8 cellular contexts compared by ENCODE assay signal in the genomic region with DNA sequence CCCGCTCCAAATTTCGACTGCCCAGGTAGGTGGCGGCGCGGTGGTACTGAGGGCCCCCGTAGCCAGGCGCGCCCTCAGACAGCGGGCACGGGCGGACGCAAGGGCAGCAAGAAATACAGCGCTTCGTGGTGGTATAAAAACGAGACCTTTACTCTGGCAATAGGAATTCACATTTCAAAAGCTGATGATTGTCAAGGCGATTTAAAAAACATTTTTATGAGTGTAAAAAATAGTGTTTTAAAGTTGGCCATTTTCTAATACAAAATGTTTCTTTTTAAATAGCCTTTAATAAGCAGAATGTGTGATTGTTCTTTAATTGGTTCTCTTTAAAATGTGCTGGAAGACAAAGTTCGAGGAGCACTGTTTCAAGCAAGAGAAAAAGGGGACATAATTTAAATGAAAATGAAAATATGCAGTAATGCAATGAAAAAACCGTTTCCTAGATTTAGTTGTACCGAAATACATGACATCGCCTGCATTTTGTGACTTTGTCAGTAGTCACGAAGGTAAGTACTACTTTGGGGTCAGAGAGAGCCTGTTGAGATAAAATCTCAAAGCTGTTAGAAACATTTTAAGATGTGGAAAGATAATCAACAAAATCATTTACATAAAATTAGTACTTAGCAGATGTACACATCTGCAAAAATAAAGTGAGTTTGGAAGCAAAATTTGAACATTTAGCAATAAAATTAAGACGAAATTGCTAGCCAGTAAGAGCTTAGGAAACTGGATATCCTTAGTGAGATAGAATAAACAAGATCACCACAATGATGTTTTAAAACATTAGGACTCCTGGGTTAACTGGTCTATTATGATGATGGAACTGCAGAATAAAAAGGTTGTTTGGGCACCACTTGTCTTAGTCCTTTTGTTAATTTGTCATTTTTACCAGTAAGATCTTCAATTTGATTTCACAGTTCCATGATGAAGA. TPM values are rescaled to one million over a fixed set of nuclear protein-coding genes. Genes with fewer than 3 reads are reported as not detected.
DNase-seq lines count a peak whose midpoint lies in the region; ATAC-seq and TF ChIP-seq lines count a peak whose summit lies in the region.

No MANE protein-coding gene starts in this region.

- H3K4me1 ChIP-seq in fibroblast of lung (ENCODE audit: control insufficient read depth, extremely low read depth, insufficient read depth, low read length) (peaks cover 3% of the 10 kb centered on the region), prostate gland (replicated peaks) (no peaks in the 10 kb centered on the region)

- no peak for TF ChIP-seq POLR2A in prostate gland (IDR thresholded peaks at IDR 0.05)
- no peak for TF ChIP-seq POLR2A in GM18505 (IDR thresholded peaks at IDR 0.05; ENCODE audit: borderline replicate concordance, extremely low read depth, insufficient read depth, insufficient read length)

- H3K36me3 ChIP-seq in fibroblast of lung (ENCODE audit: control insufficient read depth, insufficient read depth, low read length) (no peaks in the 10 kb centered on the region), prostate gland (no peaks in the 10 kb centered on the region)

- no peaks in the 10 kb centered on the region for H3K9me3 Mint-ChIP-seq in activated T-cell treated with anti-CD3 and anti-CD28 coated beads, Interleukin-2, amount 50 U/mL, for 4 hours

- peaks cover 59% of the 10 kb centered on the region for H3K4me1 Mint-ChIP-seq in activated T-cell treated with anti-CD3 and anti-CD28 coated beads, Interleukin-2, amount 50 U/mL, for 4 hours (ENCODE audit: low read depth)

- peak overlapping the region; percentile 79 for H3K4me2 ChIP-seq in fibroblast of lung (ENCODE audit: extremely low read depth, insufficient read depth, low read length)

- H3K27me3 ChIP-seq in fibroblast of lung (ENCODE audit: control insufficient read depth, insufficient read depth, low read length) (no peaks in the 10 kb centered on the region), prostate gland (replicated peaks; ENCODE audit: insufficient read depth) (no peaks in the 10 kb centered on the region)

- 2% methylated on average over 22 of the region's 22 CpGs for WGBS in prostate gland

- peak overlapping the region; percentile 76 to 83 (median 78) for H3K4me3 ChIP-seq in fibroblast of lung (replicated peaks in 1 of 4; ENCODE audit: control extremely low read depth in 1 of 4, insufficient read depth in 1 of 4, low read depth in 3 of 4, low read length in 4 of 4)
- peak overlapping the region; percentile 61 to 76 for H3K4me3 ChIP-seq in prostate gland

- no peak for DNase-seq in activated T-cell treated with anti-CD3 and anti-CD28 coated beads, Interleukin-2, amount 50 U/mL, for 4 hours
- no peak for DNase-seq in activated T-cell treated with anti-CD3 and anti-CD28 coated beads, Interleukin-2, amount 50 U/mL, for 1 hour
- peak; percentile 17 for DNase-seq in SK-N-DZ (ENCODE audit: low spot score)
- DNase-seq in fibroblast of lung (ENCODE audit: low read depth in 2 of 2) = no peak
- DNase-seq in prostate gland (ENCODE audit: low spot score) = no peak
- no peak for DNase-seq in activated effector memory CD4-positive, alpha-beta T cell treated with Interleukin-2 at 50 U/mL for 16 hours

- H4K20me1 ChIP-seq in fibroblast of lung (ENCODE audit: control insufficient read depth, extremely low read depth, insufficient read depth, low read length) = no peaks in the 10 kb centered on the region

- peaks cover 17% of the 10 kb centered on the region for H3K79me2 ChIP-seq in fibroblast of lung (ENCODE audit: control insufficient read depth, insufficient read depth, low read length)

- no peaks in the 10 kb centered on the region for H3K9me3 ChIP-seq in fibroblast of lung (ENCODE audit: control insufficient read depth, insufficient read depth, low read depth, low read length)
- H3K9me3 ChIP-seq in prostate gland = no peaks in the 10 kb centered on the region

- peak overlapping the region; percentile 54 for H2AFZ ChIP-seq in fibroblast of lung (ENCODE audit: low read length)

- TF ChIP-seq CTCF in fibroblast of lung (conservative IDR thresholded peaks at IDR 0.05 in 1 of 2, IDR thresholded peaks at IDR 0.05 in 1 of 2; ENCODE audit: low read depth in 1 of 2, low read length in 2 of 2) (no peak), prostate gland (IDR thresholded peaks at IDR 0.05) (no peak)

- peak overlapping the region; percentile 99 for H3K4me3 Mint-ChIP-seq in activated T-cell treated with anti-CD3 and anti-CD28 coated beads, Interleukin-2, amount 50 U/mL, for 4 hours

- peaks cover 10% of the 10 kb centered on the region for H3K36me3 Mint-ChIP-seq in activated T-cell treated with anti-CD3 and anti-CD28 coated beads, Interleukin-2, amount 50 U/mL, for 4 hours (ENCODE audit: insufficient read depth)

- H3K9ac ChIP-seq in fibroblast of lung (ENCODE audit: insufficient read depth, low read length) = peak overlapping the region; percentile 97

- ATAC-seq in activated T-cell treated with anti-CD3 and anti-CD28 coated beads, Interleukin-2, amount 50 U/mL, for 4 hours = no peak
- ATAC-seq in GM18511 (IDR thresholded peaks at IDR 0.05; ENCODE audit: unreplicated experiment) = no peak
- ATAC-seq in GM18505 (IDR thresholded peaks at IDR 0.05; ENCODE audit: unreplicated experiment) = no peak

- no peaks in the 10 kb centered on the region for H3K27me3 Mint-ChIP-seq in activated T-cell treated with anti-CD3 and anti-CD28 coated beads, Interleukin-2, amount 50 U/mL, for 4 hours (ENCODE audit: low read depth)

- intact Hi-C loops in prostate gland (cut with DNase I) = no loop called here

- H3K27ac ChIP-seq in fibroblast of lung (ENCODE audit: insufficient read depth, low read length) = peak overlapping the region; percentile 82
- H3K27ac ChIP-seq in prostate gland = peak overlapping the region; percentile 86 to 91

RNA-seq across cellular contexts. Expression of a gene that starts 1.1 kb away (rescaled TPM):
- total RNA-seq in activated T-cell treated with anti-CD3 and anti-CD28 coated beads, Interleukin-2, amount 50 U/mL, for 4 hours = 10 to 100 TPM; 66.4 to 95.3 (median 88.8) TPM
- 68.6 and 96.9 TPM in 2 replicates for polyA plus RNA-seq in SK-N-DZ (2014; cell fraction: cytosol; rRNA removed)
- polyA plus RNA-seq in SK-N-DZ (2014; cell fraction: nucleus; rRNA removed) = 41.0 and 48.5 TPM in 2 replicates
- total RNA-seq in fibroblast of lung = 53.4 and 55.5 TPM in 2 replicates
- 62.3 and 69.5 TPM in 2 replicates for polyA plus RNA-seq in fibroblast of lung
- polyA plus RNA-seq in fibroblast of lung (2012) = 56.9 and 67.9 TPM in 2 replicates
- polyA minus RNA-seq in fibroblast of lung (ENCODE audit: low replicate concordance) = 1.3 and 4.5 TPM in 2 replicates
- 10 to 100 TPM; 16.7 to 37.1 TPM for total RNA-seq in prostate gland
